ENCODE assay signal across 14 cellular contexts in the genomic region with DNA sequence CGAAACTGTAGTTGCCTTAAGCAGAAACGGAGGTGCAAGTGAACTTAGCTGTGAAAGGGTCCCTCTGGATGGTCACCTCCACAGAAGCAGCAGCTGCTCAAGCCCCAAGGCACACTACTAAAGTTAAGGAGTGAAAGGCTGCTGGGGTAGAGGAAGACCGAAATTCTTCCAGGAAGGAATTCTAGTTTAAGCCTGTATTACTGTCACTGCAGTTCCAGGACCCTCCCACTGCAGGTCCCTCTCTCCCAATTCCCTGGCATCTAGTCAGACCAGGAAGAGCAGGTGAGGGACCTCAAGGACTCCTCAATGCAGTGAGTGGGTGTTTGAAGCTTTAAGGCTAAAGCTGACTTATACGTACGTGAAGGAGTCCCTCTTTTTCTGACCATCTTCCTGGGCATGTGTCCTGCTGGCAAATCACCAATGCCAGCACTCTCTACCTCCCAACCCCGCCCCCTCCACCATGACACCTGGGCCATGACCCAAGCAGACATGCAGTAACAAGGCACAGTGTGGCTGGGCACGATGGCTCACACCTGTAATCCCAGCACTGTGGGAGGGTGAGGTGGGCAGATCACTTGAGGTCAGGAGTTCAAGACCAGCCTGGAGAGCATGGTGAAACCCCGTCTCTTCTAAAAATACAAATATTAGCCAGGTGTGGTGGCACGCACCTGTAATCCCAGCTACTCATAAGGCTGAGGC. TPM values are rescaled to one million over a fixed set of nuclear protein-coding genes. Genes with fewer than 3 reads are reported as not detected.
DNase-seq lines count a peak whose midpoint lies in the region; ATAC-seq and TF ChIP-seq lines count a peak whose summit lies in the region.
"Had no signal": no experiment of that assay in that cellular context is flagged by ENCODE, and none has a peak within 500 bp of the region (broad histone marks: within the 10 kb centered on the region; RNA-seq: fewer than 3 reads in every experiment).

No MANE protein-coding gene starts in this region.

- H3K36me3 ChIP-seq in mammary epithelial cell (ENCODE audit: insufficient read depth, low read length), result no peaks in the 10 kb centered on the region
- H3K36me3 ChIP-seq in smooth muscle cell (ENCODE audit: low read depth), result no peaks in the 10 kb centered on the region

- whole genome bisulfite sequencing in mammary epithelial cell (ENCODE audit: low coverage, missing lambda C conversion rate), result 5% methylated on average over 6 of the region's 9 CpGs
- 71% methylated on average over 9 of the region's 9 CpGs for WGBS in smooth muscle cell (ENCODE audit: low lambda C conversion rate)

- H3K4me3 Mint-ChIP-seq in activated T-helper 1 cell treated with anti-CD3 and anti-CD28 coated beads, Interleukin-12 subunit alpha, Interleukin-12 subunit beta, Interleukin-2, Interleukin-4 antibody, amounts not matched to agents 30 ng/mL and 10 ng/mL and 1 ng/mL, durations not matched to agents 14 hours and 24 hours and 36 hours, result no peak overlapping the region
- H3K4me3 Mint-ChIP-seq: activated CD4-positive, alpha-beta memory T cell treated with anti-CD3 and anti-CD28 coated beads for 36 hours; B cell had no signal

- H3K36me3 Mint-ChIP-seq in activated T-helper 1 cell treated with anti-CD3 and anti-CD28 coated beads, Interleukin-12 subunit alpha, Interleukin-12 subunit beta, Interleukin-2, Interleukin-4 antibody, amounts not matched to agents 30 ng/mL and 10 ng/mL and 1 ng/mL, durations not matched to agents 14 hours and 24 hours and 36 hours (ENCODE audit: low read depth), result no peaks in the 10 kb centered on the region
- H3K36me3 Mint-ChIP-seq: activated CD4-positive, alpha-beta memory T cell treated with anti-CD3 and anti-CD28 coated beads for 36 hours had no signal

- H3K27ac ChIP-seq in mammary epithelial cell (ENCODE audit: insufficient read depth, low read depth, low read length), result no peak overlapping the region
- peak overlapping the region; percentile 92 for H3K27ac ChIP-seq in smooth muscle cell (ENCODE audit: low read depth)
- H3K27ac ChIP-seq: psoas muscle had no signal

- no peak overlapping the region for H3K9ac ChIP-seq in mammary epithelial cell (ENCODE audit: insufficient read depth, low read length)
- no peak overlapping the region for H3K9ac ChIP-seq in smooth muscle cell (ENCODE audit: low read depth)
- H3K9ac ChIP-seq: SK-N-SH had no signal

- H3K4me3 ChIP-seq in mammary epithelial cell (replicated peaks in 1 of 3; ENCODE audit: insufficient read depth in 1 of 3, low read depth in 2 of 3, low read length in 3 of 3), result no peak overlapping the region
- H3K4me3 ChIP-seq in smooth muscle cell, result no peak overlapping the region
- H3K4me3 ChIP-seq: psoas muscle had no signal

- H2AFZ ChIP-seq in mammary epithelial cell (ENCODE audit: low read depth, low read length), result no peak overlapping the region
- H2AFZ ChIP-seq in smooth muscle cell (ENCODE audit: low read depth), result no peak overlapping the region

- BruUV-seq in mammary epithelial cell (replicated peaks; lab: Mats Ljungman, UMichigan), result TSS peak; percentile 45

- no peak overlapping the region for H3K27ac Mint-ChIP-seq in activated T-helper 1 cell treated with anti-CD3 and anti-CD28 coated beads, Interleukin-12 subunit alpha, Interleukin-12 subunit beta, Interleukin-2, Interleukin-4 antibody, amounts not matched to agents 30 ng/mL and 10 ng/mL and 1 ng/mL, durations not matched to agents 14 hours and 24 hours and 36 hours
- H3K27ac Mint-ChIP-seq: activated CD4-positive, alpha-beta memory T cell treated with anti-CD3 and anti-CD28 coated beads for 36 hours; B cell had no signal

- peaks cover 40% of the 10 kb centered on the region for H3K27me3 ChIP-seq in mammary epithelial cell (ENCODE audit: insufficient read depth, low read length)
- no peaks in the 10 kb centered on the region for H3K27me3 ChIP-seq in smooth muscle cell (ENCODE audit: low read depth)

- H3K4me1 ChIP-seq in mammary epithelial cell (ENCODE audit: insufficient read depth, low read length) (no peaks in the 10 kb centered on the region), smooth muscle cell (ENCODE audit: low read depth) (peaks cover 14% of the 10 kb centered on the region)

- H3K4me1 Mint-ChIP-seq in activated T-helper 1 cell treated with anti-CD3 and anti-CD28 coated beads, Interleukin-12 subunit alpha, Interleukin-12 subunit beta, Interleukin-2, Interleukin-4 antibody, amounts not matched to agents 30 ng/mL and 10 ng/mL and 1 ng/mL, durations not matched to agents 14 hours and 24 hours and 36 hours (ENCODE audit: low read depth), result peaks cover 5% of the 10 kb centered on the region
- H3K4me1 Mint-ChIP-seq: B cell had no signal

- no peaks in the 10 kb centered on the region for H4K20me1 ChIP-seq in mammary epithelial cell (ENCODE audit: insufficient read depth, low read length)
- peaks cover 51% of the 10 kb centered on the region for H4K20me1 ChIP-seq in smooth muscle cell (ENCODE audit: low read depth)

- DNase-seq in NCI-H2029 (lab: John Stamatoyannopoulos, UW), result peak; percentile 73
- no peak for DNase-seq in mammary epithelial cell
- DNase-seq in kidney tubule cell (ENCODE audit: low spot score), result peak; percentile 25
- DNase-seq in smooth muscle cell (lab: John Stamatoyannopoulos, UW; ENCODE audit: unreplicated experiment), result no peak
- no peak for DNase-seq in activated T-helper 1 cell treated with anti-CD3 and anti-CD28 coated beads, Interleukin-12 subunit alpha, Interleukin-12 subunit beta, Interleukin-2, Interleukin-4 antibody, amounts not matched to agents 30 ng/mL and 10 ng/mL and 1 ng/mL, durations not matched to agents 14 hours and 24 hours and 36 hours (ENCODE audit: low spot score)
- no peak for DNase-seq in middle frontal gyrus (ENCODE audit: extremely low spot score, low spot score)
- DNase-seq: activated CD4-positive, alpha-beta memory T cell treated with anti-CD3 and anti-CD28 coated beads for 36 hours; glutamatergic neuron; psoas muscle; SK-N-SH; substantia nigra had no signal

- no peak overlapping the region for H3K4me2 ChIP-seq in mammary epithelial cell (ENCODE audit: insufficient read depth, low read depth, low read length)
- peak overlapping the region; percentile 81 for H3K4me2 ChIP-seq in smooth muscle cell
- H3K4me2 ChIP-seq: SK-N-SH had no signal

- H3K9me3 ChIP-seq in mammary epithelial cell (replicated peaks; ENCODE audit: insufficient read depth, low read length) (no peaks in the 10 kb centered on the region), smooth muscle cell (replicated peaks; ENCODE audit: low read depth) (no peaks in the 10 kb centered on the region)
- H3K9me3 ChIP-seq: psoas muscle, SK-N-SH had no signal

- ATAC-seq in GM19455 (IDR thresholded peaks at IDR 0.05; ENCODE audit: unreplicated experiment) (no peak), HG02970 (IDR thresholded peaks at IDR 0.05; ENCODE audit: low FRiP score, unreplicated experiment) (no peak)

- intact Hi-C loops in mammary epithelial cell (cut with micrococcal nuclease), result no loop called here
- intact Hi-C loops in activated T-helper 1 cell treated with anti-CD3 and anti-CD28 coated beads, Interleukin-12 subunit alpha, Interleukin-12 subunit beta, Interleukin-2, Interleukin-4 antibody, amounts not matched to agents 30 ng/mL and 10 ng/mL and 1 ng/mL, durations not matched to agents 14 hours and 24 hours and 36 hours (cut with micrococcal nuclease), result no loop called here

- no peaks in the 10 kb centered on the region for H3K79me2 ChIP-seq in mammary epithelial cell (ENCODE audit: insufficient read depth, low read length)
- peaks cover 71% of the 10 kb centered on the region for H3K79me2 ChIP-seq in smooth muscle cell (ENCODE audit: low read depth)

- no peaks in the 10 kb centered on the region for H3F3A ChIP-seq in smooth muscle cell (ENCODE audit: low read depth)

- TF ChIP-seq CTCF in mammary epithelial cell (conservative IDR thresholded peaks at IDR 0.05 in 1 of 2, IDR thresholded peaks at IDR 0.05 in 1 of 2; ENCODE audit: extremely low read depth in 1 of 2, insufficient read depth in 1 of 2, low read depth in 1 of 2, low read length in 2 of 2), result no peak
- TF ChIP-seq CTCF in smooth muscle cell (IDR thresholded peaks at IDR 0.05; ENCODE audit: borderline replicate concordance, insufficient read depth, poor library complexity, severe bottlenecking), result no peak

- in situ Hi-C loops in mammary epithelial cell (cut with MboI; ENCODE audit: low sequenced_read_pairs in 2 of 2), result loop anchor here in 1 of 2 donors (10.0 kb wide), 1 partner anchor 46 kb away; no protein-coding TSS in a partner anchor

- H3K27me3 Mint-ChIP-seq in activated T-helper 1 cell treated with anti-CD3 and anti-CD28 coated beads, Interleukin-12 subunit alpha, Interleukin-12 subunit beta, Interleukin-2, Interleukin-4 antibody, amounts not matched to agents 30 ng/mL and 10 ng/mL and 1 ng/mL, durations not matched to agents 14 hours and 24 hours and 36 hours (ENCODE audit: insufficient read depth), result no peaks in the 10 kb centered on the region
- H3K27me3 Mint-ChIP-seq: activated CD4-positive, alpha-beta memory T cell treated with anti-CD3 and anti-CD28 coated beads for 36 hours had no signal

- dilution Hi-C loops in mammary epithelial cell (cut with HindIII; ENCODE audit: low sequenced_read_pairs), result no loop called here

- CTCF ChIA-PET in mammary epithelial cell (lab: Charles Lee; ENCODE audit: low non-redundant PET), result no interaction called here

- no peaks in the 10 kb centered on the region for H3K9me3 Mint-ChIP-seq in activated T-helper 1 cell treated with anti-CD3 and anti-CD28 coated beads, Interleukin-12 subunit alpha, Interleukin-12 subunit beta, Interleukin-2, Interleukin-4 antibody, amounts not matched to agents 30 ng/mL and 10 ng/mL and 1 ng/mL, durations not matched to agents 14 hours and 24 hours and 36 hours
- H3K9me3 Mint-ChIP-seq: activated CD4-positive, alpha-beta memory T cell treated with anti-CD3 and anti-CD28 coated beads for 36 hours had no signal

RNA-seq across cellular contexts. Expression of a gene that starts 57.2 kb away (rescaled TPM):
- total RNA-seq in mammary epithelial cell (under 1 TPM; 0.61 to 0.67 TPM), smooth muscle cell (112 TPM in 2 replicates)
- polyA plus RNA-seq in mammary epithelial cell (0.09 TPM), smooth muscle cell (52.0 and 68.3 TPM in 2 replicates)
- polyA minus RNA-seq in mammary epithelial cell, result 0.05 TPM
- 8.9 and 11.8 TPM in 2 replicates for total RNA-seq in activated T-helper 1 cell treated with anti-CD3 and anti-CD28 coated beads, Interleukin-12 subunit alpha, Interleukin-12 subunit beta, Interleukin-2, Interleukin-4 antibody, amounts not matched to agents 30 ng/mL and 10 ng/mL and 1 ng/mL, durations not matched to agents 14 hours and 24 hours and 36 hours

Comparison
In these comparisons a context has a peak if more than half of its experiments do, and no peak if none do; other contexts are left out.
1. DNase-seq: peak in NCI-H2029 (single experiment) and kidney tubule cell (single experiment); none in mammary epithelial cell (single experiment), smooth muscle cell (single experiment), activated T-helper 1 cell treated with anti-CD3 and anti-CD28 coated beads, Interleukin-12 subunit alpha, Interleukin-12 subunit beta, Interleukin-2, Interleukin-4 antibody, amounts not matched to agents 30 ng/mL and 10 ng/mL and 1 ng/mL, durations not matched to agents 14 hours and 24 hours and 36 hours (single experiment) and middle frontal gyrus (single experiment).